Comparison of ENCODE assay signal across 8 cellular contexts in genomic region chr12:57940052-57940914, GRCh38. TPM values are rescaled to one million over a fixed set of nuclear protein-coding genes. Genes with fewer than 3 reads are reported as not detected.
A peak's percentile ranks its signal among the peaks of the same experiment; 100 is the strongest.
DNase-seq lines count a peak whose midpoint lies in the region; ATAC-seq, FAIRE-seq and TF ChIP-seq lines count a peak whose summit lies in the region.

No MANE protein-coding gene starts in this region.

- intact Hi-C loops in activated naive CD4-positive, alpha-beta T cell treated with anti-CD3 and anti-CD28 coated beads for 36 hours (cut with micrococcal nuclease), result loop anchor here (2.0 kb wide), 2 partner anchors 247 to 1657 kb away; partner anchors contain the start of gene SLC16A7
- intact Hi-C loops in HepG2 (cut with micrococcal nuclease; ENCODE audit: unreplicated experiment) (no loop called here), transverse colon (cut with DNase I; ENCODE audit: low total_unique reads) (no loop called here)

- H3K9ac ChIP-seq in HepG2 (ENCODE audit: insufficient read depth, low read depth, low read length), result peak overlapping the region; percentile 66

- peaks cover 42% of the 10 kb centered on the region for H3K4me1 ChIP-seq in HepG2 (ENCODE audit: insufficient read depth, low read length)
- H3K4me1 ChIP-seq in transverse colon, result peaks cover 8 to 37% (median 25%) of the 10 kb centered on the region in 4 donors

- peak overlapping the region; percentile 96 for H3K27ac Mint-ChIP-seq in activated naive CD4-positive, alpha-beta T cell treated with anti-CD3 and anti-CD28 coated beads for 36 hours
- peak overlapping the region; percentile 92 for H3K27ac Mint-ChIP-seq in activated naive CD8-positive, alpha-beta T cell treated with anti-CD3 and anti-CD28 coated beads for 36 hours

- peak overlapping the region; percentile 96 for H3K4me2 ChIP-seq in HepG2 (ENCODE audit: low read depth, low read length)

- no peak for ATAC-seq in HepG2

- no peak for DNase-seq in activated naive CD4-positive, alpha-beta T cell treated with anti-CD3 and anti-CD28 coated beads for 36 hours
- no peak for DNase-seq in activated naive CD4-positive, alpha-beta T cell treated with anti-CD3 and anti-CD28 coated beads, Interleukin-2, amount 50 U/mL, for 16 hours
- DNase-seq in activated naive CD8-positive, alpha-beta T cell treated with anti-CD3 and anti-CD28 coated beads for 36 hours, result no peak
- DNase-seq in HepG2 (ENCODE audit: low spot score) (no peak), transverse colon (no peak), HPDE6-E6E7 (ENCODE audit: extremely low spot score) (no peak), EL (no peak), activated gamma-delta T cell treated with Interleukin-2 at 50 U/mL for 16 hours (no peak)

- H3K27me3 Mint-ChIP-seq in activated naive CD4-positive, alpha-beta T cell treated with anti-CD3 and anti-CD28 coated beads for 36 hours (ENCODE audit: low read depth), result no peaks in the 10 kb centered on the region
- no peaks in the 10 kb centered on the region for H3K27me3 Mint-ChIP-seq in activated naive CD8-positive, alpha-beta T cell treated with anti-CD3 and anti-CD28 coated beads for 36 hours

- no peaks in the 10 kb centered on the region for H3K9me3 Mint-ChIP-seq in activated naive CD4-positive, alpha-beta T cell treated with anti-CD3 and anti-CD28 coated beads for 36 hours
- no peaks in the 10 kb centered on the region for H3K9me3 Mint-ChIP-seq in activated naive CD8-positive, alpha-beta T cell treated with anti-CD3 and anti-CD28 coated beads for 36 hours

- peak overlapping the region; percentile 94 for H3K4me3 Mint-ChIP-seq in activated naive CD4-positive, alpha-beta T cell treated with anti-CD3 and anti-CD28 coated beads for 36 hours
- peak overlapping the region; percentile 92 for H3K4me3 Mint-ChIP-seq in activated naive CD8-positive, alpha-beta T cell treated with anti-CD3 and anti-CD28 coated beads for 36 hours

- CTCF ChIA-PET in activated naive CD4-positive, alpha-beta T cell treated with anti-CD3 and anti-CD28 coated beads for 36 hours (lab: Charles Lee), result interaction anchor here (0.6 kb wide), 1 partner anchor 1210 kb away, joined by 3 read pairs; no protein-coding TSS in a partner anchor
- CTCF ChIA-PET in HepG2 (lab: Yijun Ruan, JAX; ENCODE audit: low intra/inter-chr PET ratio, low total read pairs), result no interaction called here

- TF ChIP-seq CTCF in HepG2 (CRISPR knock-in tag; IDR thresholded peaks at IDR 0.05) (no peak), transverse colon (IDR thresholded peaks at IDR 0.05) (no peak)

- H3K27ac ChIP-seq in HepG2 (ENCODE audit: extremely low read length, insufficient read depth, low read length), result no peak overlapping the region
- peak overlapping the region; percentile 88 to 95 (median 93) for H3K27ac ChIP-seq in transverse colon

- in situ Hi-C loops in HepG2 (cut with HindIII; ENCODE audit: extremely low pct_ligation_motif_present, low pct_unique_long_range_greater_than_20kb) (no loop called here), transverse colon (cut with MboI; ENCODE audit: low pct_ligation_motif_present in 1 of 4, low pct_unique_long_range_greater_than_20kb in 1 of 4, low sequenced_read_pairs in 3 of 4) (no loop called here)

- H3K27me3 ChIP-seq in HepG2 (ENCODE audit: control insufficient read depth in 1 of 2, insufficient read depth in 2 of 2, low read length in 2 of 2) (no peaks in the 10 kb centered on the region), transverse colon (no peaks in the 10 kb centered on the region)

- TF ChIP-seq EP300 in HepG2 (IDR thresholded peaks at IDR 0.05; ENCODE audit: low read depth in 2 of 2, low read length in 2 of 2) (no peak), HepG2 (CRISPR knock-in tag; IDR thresholded peaks at IDR 0.05; ENCODE audit: borderline replicate concordance) (no peak), transverse colon (IDR thresholded peaks at IDR 0.05; ENCODE audit: low read depth) (no peak)

- H3K36me3 ChIP-seq in HepG2 (replicated peaks in 1 of 2; ENCODE audit: control insufficient read depth in 1 of 2, insufficient read depth in 2 of 2, low read length in 2 of 2) (no peaks in the 10 kb centered on the region), transverse colon (no peaks in the 10 kb centered on the region)

- TF ChIP-seq POLR2A in HepG2 (IDR thresholded peaks at IDR 0.05; ENCODE audit: insufficient read depth in 1 of 2, low read depth in 2 of 2, low read length in 2 of 2), result no peak
- no peak for TF ChIP-seq POLR2A in transverse colon (IDR thresholded peaks at IDR 0.05)

- TF ChIP-seq RAD21 in HepG2 (CRISPR knock-in tag; IDR thresholded peaks at IDR 0.05), result no peak

- H3K4me1 Mint-ChIP-seq in activated naive CD4-positive, alpha-beta T cell treated with anti-CD3 and anti-CD28 coated beads for 36 hours (ENCODE audit: low read depth), result peaks cover 39% of the 10 kb centered on the region
- H3K4me1 Mint-ChIP-seq in activated naive CD8-positive, alpha-beta T cell treated with anti-CD3 and anti-CD28 coated beads for 36 hours, result peaks cover 43% of the 10 kb centered on the region

- BruUV-seq in HepG2 (replicated peaks; lab: Mats Ljungman, UMichigan), result no TSS peak

- H3K9me3 ChIP-seq in HepG2 (ENCODE audit: low read length) (no peaks in the 10 kb centered on the region), transverse colon (no peaks in the 10 kb centered on the region)

- no peaks in the 10 kb centered on the region for H3K79me2 ChIP-seq in HepG2 (ENCODE audit: insufficient read depth, low read length)

- POLR2A ChIA-PET in HepG2 (lab: Yijun Ruan, JAX), result interaction anchor here (0.7 to 1.3 kb wide), 5 partner anchors 13 to 94 kb away, joined by 3 to 13 read pairs (median 4); partner anchors contain the start of gene CTDSP2

- 21% methylated on average over 2 of the region's 2 CpGs for WGBS in HepG2 (ENCODE audit: low lambda C conversion rate)
- 42 to 46% methylated on average over 1 to 2 of the region's 2 CpGs for WGBS in transverse colon (ENCODE audit: low coverage in 1 of 2), 2 donors

- H3K4me3 ChIP-seq in HepG2 (replicated peaks in 1 of 3; ENCODE audit: insufficient read depth in 1 of 3, low read depth in 2 of 3, low read length in 3 of 3) (peak overlapping the region; percentile 66 to 96 (median 81)), transverse colon (peak overlapping the region in 3 of 4 donors; percentile 51 to 76 (median 57))

- H2AFZ ChIP-seq in HepG2 (ENCODE audit: low read length), result peak overlapping the region; percentile 96

- H4K20me1 ChIP-seq in HepG2 (ENCODE audit: insufficient read depth, low read length), result no peaks in the 10 kb centered on the region

- FAIRE-seq in HepG2 (lab: Jason Lieb, UNC), result no peak

- H3K36me3 Mint-ChIP-seq in activated naive CD4-positive, alpha-beta T cell treated with anti-CD3 and anti-CD28 coated beads for 36 hours (ENCODE audit: low read depth), result peaks cover 1% of the 10 kb centered on the region
- H3K36me3 Mint-ChIP-seq in activated naive CD8-positive, alpha-beta T cell treated with anti-CD3 and anti-CD28 coated beads for 36 hours, result peaks cover 4% of the 10 kb centered on the region

TF ChIP-seq in HepG2, 621 proteins besides CTCF, POLR2A, EP300 and RAD21 (continues in another document):
- TF ChIP-seq ZSCAN9 (CRISPR knock-in tag; IDR thresholded peaks at IDR 0.05; ENCODE audit: borderline replicate concordance), result no peak
- no peak for TF ChIP-seq SP4 (CRISPR knock-in tag; IDR thresholded peaks at IDR 0.05)

RNA-seq across cellular contexts. Expression of gene ATP23, which starts 1.1 kb away (rescaled TPM):
- 10 to 100 TPM; 11.3 to 11.9 TPM for total RNA-seq in activated naive CD4-positive, alpha-beta T cell treated with anti-CD3 and anti-CD28 coated beads for 36 hours
- 10 to 100 TPM; 13.2 to 13.8 TPM for total RNA-seq in activated naive CD8-positive, alpha-beta T cell treated with anti-CD3 and anti-CD28 coated beads for 36 hours
- total RNA-seq in HepG2 (2016; rRNA removed; fragmentation: Illumina TruSeq; extraction: Trizol) (12.1 and 13.1 TPM in 2 replicates), transverse colon (10 to 100 TPM in 3 of 4 donors, under 1 TPM in 1; 0.80 to 41.8 (median 24.5) TPM)
- total RNA-seq in HepG2 (2016; cell fraction: cytosol; rRNA removed; fragmentation: Illumina TruSeq; extraction: Trizol; ENCODE audit: low read depth), result 24.3 and 27.9 TPM in 2 replicates
- total RNA-seq in HepG2 (2016; cell fraction: insoluble cytoplasmic fraction; rRNA removed; fragmentation: Illumina TruSeq; extraction: Trizol), result 14.7 and 15.5 TPM in 2 replicates
- total RNA-seq in HepG2 (2016; cell fraction: membrane; rRNA removed; fragmentation: Illumina TruSeq; extraction: Trizol), result 27.9 and 34.5 TPM in 2 replicates
- 3.4 and 6.2 TPM in 2 replicates for total RNA-seq in HepG2 (2016; cell fraction: nucleus; rRNA removed; fragmentation: Illumina TruSeq; extraction: Trizol)
- 11.4 and 14.7 TPM in 2 replicates for polyA plus RNA-seq in HepG2 (2011; rRNA removed)
- 11.9 and 15.5 TPM in 2 replicates for polyA plus RNA-seq in HepG2 (2011; cell fraction: cytosol; rRNA removed)
- polyA plus RNA-seq in HepG2 (2011; cell fraction: nucleus; rRNA removed), result 5.3 and 6.3 TPM in 2 replicates
- 4.8 and 9.6 TPM in 2 replicates for polyA plus RNA-seq in HepG2 (2012)
- polyA plus RNA-seq in HepG2 (2016; cell fraction: cytosol; fragmentation: Illumina TruSeq; extraction: Trizol; ENCODE audit: low read depth), result 34.8 and 37.5 TPM in 2 replicates
- polyA plus RNA-seq in HepG2 (2016; cell fraction: insoluble cytoplasmic fraction; fragmentation: Illumina TruSeq; extraction: Trizol; ENCODE audit: low read depth), result 12.6 and 13.2 TPM in 2 replicates
- polyA plus RNA-seq in HepG2 (2016; cell fraction: membrane; fragmentation: Illumina TruSeq; extraction: Trizol; ENCODE audit: low read depth), result 23.8 and 26.9 TPM in 2 replicates
- polyA plus RNA-seq in HepG2 (2016; cell fraction: nucleus; fragmentation: Illumina TruSeq; extraction: Trizol; ENCODE audit: insufficient read depth, low read depth), result 8.7 and 11.7 TPM in 2 replicates
- 5.1 and 5.7 TPM in 2 replicates for polyA minus RNA-seq in HepG2 (2011; rRNA and poly(A)+ RNA removed; ENCODE audit: low replicate concordance)
- 6.1 and 7.6 TPM in 2 replicates for polyA minus RNA-seq in HepG2 (2011; cell fraction: cytosol; rRNA and poly(A)+ RNA removed)
- polyA minus RNA-seq in HepG2 (2011; cell fraction: nucleus; rRNA and poly(A)+ RNA removed), result 1.4 and 3.5 TPM in 2 replicates
